24 cellular contexts compared by ENCODE assay signal in the genomic region with DNA sequence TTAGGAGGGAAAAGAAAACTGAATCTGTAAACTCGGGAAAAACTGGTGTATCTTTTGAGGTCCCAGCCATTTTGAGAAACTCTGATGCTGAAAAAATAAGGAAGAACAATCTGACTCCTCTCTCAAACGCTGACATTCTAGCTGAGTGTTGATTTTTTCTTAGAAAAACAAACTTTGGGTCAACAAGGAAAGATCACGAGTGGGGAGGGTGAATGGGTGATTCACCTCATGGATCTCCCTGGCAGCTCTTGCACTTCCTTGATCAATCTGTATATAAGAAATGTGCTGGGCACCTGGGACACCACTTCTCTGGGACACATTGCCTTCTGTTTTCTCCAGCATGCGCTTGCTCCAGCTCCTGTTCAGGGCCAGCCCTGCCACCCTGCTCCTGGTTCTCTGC. TPM values are rescaled to one million over a fixed set of nuclear protein-coding genes. Genes with fewer than 3 reads are reported as not detected.
DNase-seq lines count a peak whose midpoint lies in the region; ATAC-seq and TF ChIP-seq lines count a peak whose summit lies in the region.
"Had no signal": no experiment of that assay in that cellular context is flagged by ENCODE, and none has a peak within 500 bp of the region (broad histone marks: within the 10 kb centered on the region; RNA-seq: fewer than 3 reads in every experiment).

TSS of gene PIP (plus strand) at position 301 of the 400 bp plus-strand sequence. CDS start at position 341, 40 bp downstream.

- H3K27me3 Mint-ChIP-seq in activated T-cell treated with anti-CD3 and anti-CD28 coated beads, Interleukin-2, amount 50 U/mL, for 24 hours, result peaks cover 43% of the 10 kb centered on the region
- H3K27me3 Mint-ChIP-seq: B cell had no signal

- DNase-seq in Karpas-422, result no peak
- DNase-seq in fibroblast of mammary gland (ENCODE audit: low read depth), result peak; percentile 26
- DNase-seq in lower lobe of right lung, result no peak
- peak; percentile 21 to 28 for DNase-seq in thyroid gland
- no peak for DNase-seq in iPS-NIHi11 (ENCODE audit: low spot score)
- no peak for DNase-seq in activated T-cell treated with anti-CD3 and anti-CD28 coated beads, Interleukin-2, amount 50 U/mL, for 24 hours
- DNase-seq: Calu3, DMS79 treated with DMSO at 0.1 percent for 48 hours, GF-D8, Kasumi-1, MM.1S, NCI-H2029, NCI-H446 treated with DMSO at 0.1 percent for 48 hours, NCI-H526, PC-9, SHP77 had no signal

- no peaks in the 10 kb centered on the region for H3K36me3 Mint-ChIP-seq in activated T-cell treated with anti-CD3 and anti-CD28 coated beads, Interleukin-2, amount 50 U/mL, for 24 hours (ENCODE audit: low read depth)
- H3K36me3 Mint-ChIP-seq: CD14-positive monocyte had no signal

- H3K27ac ChIP-seq in Karpas-422 (ENCODE audit: low read length) (no peak within 1 kb of the TSS), lower lobe of right lung (no peak within 1 kb of the TSS), thyroid gland (peak within 1 kb of the TSS in 1 of 3 donors; percentile 49)
- H3K27ac ChIP-seq: PC-9 had no signal

- H4K20me1 ChIP-seq in Karpas-422 (ENCODE audit: insufficient read depth, low read depth, low read length), result no peaks in the 10 kb centered on the region

- H3K4me2 ChIP-seq in Karpas-422 (ENCODE audit: low read depth, low read length, poor library complexity, severe bottlenecking), result peak within 1 kb of the TSS; percentile 26
- H3K4me2 ChIP-seq: PC-9 had no signal

- no peaks in the 10 kb centered on the region for H3K79me2 ChIP-seq in Karpas-422 (ENCODE audit: low read length)

- TF ChIP-seq CTCF in fibroblast of mammary gland (conservative IDR thresholded peaks at IDR 0.05; ENCODE audit: control insufficient read depth, insufficient read depth, low read depth, low read length) (no peak), lower lobe of right lung (IDR thresholded peaks at IDR 0.05) (no peak), thyroid gland (IDR thresholded peaks at IDR 0.05) (no peak)

- peaks cover 28% of the 10 kb centered on the region for H3K4me1 ChIP-seq in Karpas-422 (ENCODE audit: low read length)
- no peaks in the 10 kb centered on the region for H3K4me1 ChIP-seq in lower lobe of right lung
- H3K4me1 ChIP-seq in thyroid gland, result peaks cover 0 to 13% of the 10 kb centered on the region in 2 donors

- H3K36me3 ChIP-seq in Karpas-422 (ENCODE audit: insufficient read depth, low read length) (no peaks in the 10 kb centered on the region), lower lobe of right lung (no peaks in the 10 kb centered on the region), thyroid gland (no peaks in the 10 kb centered on the region)

- intact Hi-C loops in lower lobe of right lung (cut with DNase I) (no loop called here), thyroid gland (cut with DNase I) (no loop called here)

- H3K4me3 Mint-ChIP-seq in activated T-cell treated with anti-CD3 and anti-CD28 coated beads, Interleukin-2, amount 50 U/mL, for 24 hours, result no peak within 1 kb of the TSS
- H3K4me3 Mint-ChIP-seq: B cell had no signal

- H3K4me3 ChIP-seq in Karpas-422 (ENCODE audit: low read length) (no peak within 1 kb of the TSS), fibroblast of mammary gland (ENCODE audit: control insufficient read depth, low read depth, low read length) (no peak within 1 kb of the TSS), lower lobe of right lung (no peak within 1 kb of the TSS), thyroid gland (replicated peaks in 1 of 3) (no peak within 1 kb of the TSS)
- H3K4me3 ChIP-seq: PC-9 had no signal

- no peak within 1 kb of the TSS for H3K27ac Mint-ChIP-seq in activated T-cell treated with anti-CD3 and anti-CD28 coated beads, Interleukin-2, amount 50 U/mL, for 24 hours
- H3K27ac Mint-ChIP-seq: B cell, CD14-positive monocyte had no signal

- no peaks in the 10 kb centered on the region for H3K27me3 ChIP-seq in Karpas-422 (ENCODE audit: low read length)
- H3K27me3 ChIP-seq in lower lobe of right lung (ENCODE audit: low read depth), result no peaks in the 10 kb centered on the region
- no peaks in the 10 kb centered on the region for H3K27me3 ChIP-seq in thyroid gland

- TF ChIP-seq POLR2A in thyroid gland (IDR thresholded peaks at IDR 0.05), result no peak

- no peak within 1 kb of the TSS; the same call in 1 of the 2 replicates for H2AFZ ChIP-seq in Karpas-422 (ENCODE audit: low read length)
- H2AFZ ChIP-seq: PC-9 had no signal

- no peak within 1 kb of the TSS for H3K9ac ChIP-seq in Karpas-422 (ENCODE audit: low read length)

- H3K9me3 Mint-ChIP-seq in activated T-cell treated with anti-CD3 and anti-CD28 coated beads, Interleukin-2, amount 50 U/mL, for 24 hours, result no peaks in the 10 kb centered on the region

- H3K4me1 Mint-ChIP-seq in activated T-cell treated with anti-CD3 and anti-CD28 coated beads, Interleukin-2, amount 50 U/mL, for 24 hours (ENCODE audit: low read depth), result no peaks in the 10 kb centered on the region

- WGBS in thyroid gland, 2 donors, result 33 to 34% methylated on average over 4 of the region's 4 CpGs

- H3K9me3 ChIP-seq in Karpas-422 (ENCODE audit: low read length) (no peaks in the 10 kb centered on the region), lower lobe of right lung (no peaks in the 10 kb centered on the region), thyroid gland (no peaks in the 10 kb centered on the region)

- ATAC-seq in lower lobe of right lung (no peak), GM19455 (IDR thresholded peaks at IDR 0.05; ENCODE audit: unreplicated experiment) (no peak)
- ATAC-seq: HepG2 had no signal

- H3K9me2 ChIP-seq in Karpas-422 (replicated peaks; ENCODE audit: insufficient read depth, low read length), result no peaks in the 10 kb centered on the region

RNA-seq across cellular contexts. Expression of gene PIP, which starts in this region (rescaled TPM):
- not detected in 2 replicates for total RNA-seq in Karpas-422 (2014; rRNA removed; shearing (Covaris generic); ENCODE audit: low replicate concordance)
- total RNA-seq in lower lobe of right lung (12.6 TPM), thyroid gland (not detected)
- total RNA-seq: A673, B cell, Calu3, HepG2, HT1080, PC-9, RPMI7951, SK-MEL-5 had no signal

Comparison
In these comparisons a context has a peak if more than half of its experiments do, and no peak if none do; other contexts are left out.
1. Peak in DNase-seq in thyroid gland; RNA of the gene not detected or under 1 TPM.